17 cellular contexts compared by ENCODE assay signal in genomic region chr20:19823971-19824370, GRCh38.
DNase-seq lines count a peak whose midpoint lies in the region; ATAC-seq and TF ChIP-seq lines count a peak whose summit lies in the region.
"Had no signal": no experiment of that assay in that cellular context is flagged by ENCODE, and none has a peak within 500 bp of the region (broad histone marks: within the 10 kb centered on the region; RNA-seq: fewer than 3 reads in every experiment).

No MANE protein-coding gene starts in this region.

- H3K36me3 Mint-ChIP-seq in activated CD4-positive, alpha-beta T cell treated with anti-CD3 and anti-CD28 coated beads for 36 hours (ENCODE audit: low read depth): no peaks in the 10 kb centered on the region
- H3K36me3 Mint-ChIP-seq: activated CD4-positive, alpha-beta memory T cell treated with anti-CD3 and anti-CD28 coated beads for 36 hours; activated naive CD4-positive, alpha-beta T cell treated with anti-CD3 and anti-CD28 coated beads, Interleukin-2, amount 10 ng/mL, durations not matched to agents 7 days and 5 days; T-cell had no signal

- no peak overlapping the region for H4K12ac ChIP-seq in trophoblast cell (ENCODE audit: low read depth, low read length)

- no peak overlapping the region for H2AFZ ChIP-seq in Karpas-422 (ENCODE audit: low read length)
- no peak overlapping the region for H2AFZ ChIP-seq in trophoblast cell (ENCODE audit: insufficient read depth, low read length, poor library complexity)

- no peak overlapping the region for H2BK5ac ChIP-seq in trophoblast cell (ENCODE audit: low read depth, low read length, poor library complexity)

- H3K9me2 ChIP-seq in Karpas-422 (replicated peaks; ENCODE audit: insufficient read depth, low read length): no peaks in the 10 kb centered on the region

- H2BK12ac ChIP-seq in trophoblast cell (ENCODE audit: low read length): no peak overlapping the region

- H3K27me3 ChIP-seq in Karpas-422 (ENCODE audit: low read length) (no peaks in the 10 kb centered on the region), right cardiac atrium (ENCODE audit: control insufficient read depth, insufficient read depth) (no peaks in the 10 kb centered on the region), gastrocnemius medialis (no peaks in the 10 kb centered on the region), trophoblast cell (ENCODE audit: insufficient read depth, low read length) (no peaks in the 10 kb centered on the region)
- H3K27me3 ChIP-seq: ascending aorta, left lung had no signal

- 52% methylated on average over 10 of the region's 10 CpGs for WGBS in right cardiac atrium
- WGBS in trophoblast cell (ENCODE audit: extremely low coverage, insufficient coverage, insufficient read length): no CpG with 5 or more reads among the region's 10 CpGs

- no peaks in the 10 kb centered on the region for H3K27me3 Mint-ChIP-seq in activated CD4-positive, alpha-beta T cell treated with anti-CD3 and anti-CD28 coated beads for 36 hours
- H3K27me3 Mint-ChIP-seq: activated CD4-positive, alpha-beta memory T cell treated with anti-CD3 and anti-CD28 coated beads for 36 hours; activated naive CD4-positive, alpha-beta T cell treated with anti-CD3 and anti-CD28 coated beads, Interleukin-2, amount 10 ng/mL, durations not matched to agents 7 days and 5 days; T-cell had no signal

- peak overlapping the region; percentile 54 for H3K4me3 ChIP-seq in Karpas-422 (ENCODE audit: low read length)
- H3K4me3 ChIP-seq in astrocyte of the spinal cord (ENCODE audit: low read depth, low read length): no peak overlapping the region
- no peak overlapping the region for H3K4me3 ChIP-seq in right cardiac atrium (ENCODE audit: low read length)
- H3K4me3 ChIP-seq in gastrocnemius medialis: peak overlapping the region in 1 of 4 donors; percentile 5
- H3K4me3 ChIP-seq in trophoblast cell (ENCODE audit: low read depth, low read length): no peak overlapping the region
- H3K4me3 ChIP-seq: ascending aorta, left lung, skin epidermis had no signal

- H3K4ac ChIP-seq in trophoblast cell (ENCODE audit: low read depth, low read length): no peak overlapping the region

- peak overlapping the region; percentile 64 for H3K4me2 ChIP-seq in Karpas-422 (ENCODE audit: low read depth, low read length, poor library complexity, severe bottlenecking)
- no peak overlapping the region for H3K4me2 ChIP-seq in trophoblast cell (ENCODE audit: low read length)

- no peak overlapping the region for H2BK120ac ChIP-seq in trophoblast cell (ENCODE audit: insufficient read depth, low read length, poor library complexity)

- CTCF ChIA-PET in activated CD4-positive, alpha-beta T cell treated with anti-CD3 and anti-CD28 coated beads for 36 hours (lab: Charles Lee): no interaction called here

- ATAC-seq in right cardiac atrium: peak; percentile 64 to 92
- peak; percentile 56 to 72 for ATAC-seq in gastrocnemius medialis
- no peak for ATAC-seq in activated CD4-positive, alpha-beta T cell treated with anti-CD3 and anti-CD28 coated beads for 36 hours
- ATAC-seq: left lung, T-cell had no signal

- H3K27ac ChIP-seq in Karpas-422 (ENCODE audit: low read length) (peak overlapping the region; percentile 98), right cardiac atrium (ENCODE audit: low read length) (no peak overlapping the region), gastrocnemius medialis (peak overlapping the region; percentile 41 to 66 (median 60)), trophoblast cell (ENCODE audit: low read depth, low read length) (no peak overlapping the region)
- H3K27ac ChIP-seq: ascending aorta, left lung had no signal

- no peaks in the 10 kb centered on the region for H4K20me1 ChIP-seq in Karpas-422 (ENCODE audit: insufficient read depth, low read depth, low read length)

- H3K79me1 ChIP-seq in trophoblast cell (ENCODE audit: low read length): peaks cover 2% of the 10 kb centered on the region

- H3K27ac Mint-ChIP-seq in activated CD4-positive, alpha-beta T cell treated with anti-CD3 and anti-CD28 coated beads for 36 hours: no peak overlapping the region
- H3K27ac Mint-ChIP-seq: activated CD4-positive, alpha-beta memory T cell treated with anti-CD3 and anti-CD28 coated beads for 36 hours; activated naive CD4-positive, alpha-beta T cell treated with anti-CD3 and anti-CD28 coated beads, Interleukin-2, amount 10 ng/mL, durations not matched to agents 7 days and 5 days; endodermal cell; T-cell had no signal

- H4K8ac ChIP-seq in trophoblast cell (ENCODE audit: low read depth, low read length): no peak overlapping the region

- H4K91ac ChIP-seq in trophoblast cell (ENCODE audit: low read depth, low read length): no peak overlapping the region

- no peaks in the 10 kb centered on the region for H3K9me3 Mint-ChIP-seq in activated CD4-positive, alpha-beta T cell treated with anti-CD3 and anti-CD28 coated beads for 36 hours (ENCODE audit: low read depth)
- H3K9me3 Mint-ChIP-seq: activated naive CD4-positive, alpha-beta T cell treated with anti-CD3 and anti-CD28 coated beads, Interleukin-2, amount 10 ng/mL, durations not matched to agents 7 days and 5 days had no signal

- H3K4me3 Mint-ChIP-seq in activated CD4-positive, alpha-beta T cell treated with anti-CD3 and anti-CD28 coated beads for 36 hours: no peak overlapping the region
- H3K4me3 Mint-ChIP-seq: activated CD4-positive, alpha-beta memory T cell treated with anti-CD3 and anti-CD28 coated beads for 36 hours; activated naive CD4-positive, alpha-beta T cell treated with anti-CD3 and anti-CD28 coated beads, Interleukin-2, amount 10 ng/mL, durations not matched to agents 7 days and 5 days; endodermal cell; T-cell had no signal

- TF ChIP-seq POLR2A in gastrocnemius medialis (IDR thresholded peaks at IDR 0.05): peak in 1 of 2 donors; percentile 8

- in situ Hi-C loops in astrocyte of the spinal cord (cut with HindIII; ENCODE audit: low sequenced_read_pairs): loop anchor here (25.0 kb wide), 1 partner anchor 163 kb away; no protein-coding TSS in a partner anchor
- in situ Hi-C loops in gastrocnemius medialis (cut with MboI; ENCODE audit: low sequenced_read_pairs in 4 of 4): no loop called here

- no peak overlapping the region for H3K14ac ChIP-seq in trophoblast cell (ENCODE audit: low read length)

- POLR2A ChIA-PET in activated CD4-positive, alpha-beta T cell treated with anti-CD3 and anti-CD28 coated beads for 36 hours (lab: Charles Lee): no interaction called here

- H3K9me3 ChIP-seq in Karpas-422 (ENCODE audit: low read length) (no peaks in the 10 kb centered on the region), right cardiac atrium (ENCODE audit: control insufficient read depth, low read length) (no peaks in the 10 kb centered on the region), gastrocnemius medialis (no peaks in the 10 kb centered on the region), trophoblast cell (ENCODE audit: insufficient read depth, low read depth, low read length) (peaks cover 2% of the 10 kb centered on the region)
- H3K9me3 ChIP-seq: ascending aorta had no signal

- H3K36me3 ChIP-seq in Karpas-422 (ENCODE audit: insufficient read depth, low read length): no peaks in the 10 kb centered on the region
- no peaks in the 10 kb centered on the region for H3K36me3 ChIP-seq in gastrocnemius medialis
- H3K36me3 ChIP-seq in trophoblast cell (ENCODE audit: control insufficient read depth in 1 of 2, insufficient read depth in 2 of 2, low read length in 2 of 2): peaks cover 0 to 5% of the 10 kb centered on the region in 2 experiments
- H3K36me3 ChIP-seq: ascending aorta, left lung had no signal

- no peak overlapping the region for H3K18ac ChIP-seq in trophoblast cell (ENCODE audit: low read length)

- H3K4me1 Mint-ChIP-seq in activated CD4-positive, alpha-beta T cell treated with anti-CD3 and anti-CD28 coated beads for 36 hours: peaks cover 10% of the 10 kb centered on the region

- H3K4me1 ChIP-seq in Karpas-422 (ENCODE audit: low read length) (peaks cover 91% of the 10 kb centered on the region), right cardiac atrium (ENCODE audit: control insufficient read depth, insufficient read depth, low read length) (peaks cover 12% of the 10 kb centered on the region), gastrocnemius medialis (peaks cover 3 to 32% of the 10 kb centered on the region in 2 donors), trophoblast cell (ENCODE audit: control insufficient read depth in 1 of 2, insufficient read depth in 2 of 2, low read length in 2 of 2) (no peaks in the 10 kb centered on the region)
- H3K4me1 ChIP-seq: ascending aorta had no signal

- TF ChIP-seq CTCF in astrocyte of the spinal cord (IDR thresholded peaks at IDR 0.05; ENCODE audit: low read depth, low read length) (no peak), gastrocnemius medialis (IDR thresholded peaks at IDR 0.05 in 4 of 5, conservative IDR thresholded peaks at IDR 0.05 in 1 of 5) (no peak)

- H3K79me2 ChIP-seq in Karpas-422 (ENCODE audit: low read length) (no peaks in the 10 kb centered on the region), trophoblast cell (ENCODE audit: control insufficient read depth, insufficient read depth, low read length, poor library complexity) (no peaks in the 10 kb centered on the region)

- peak overlapping the region; percentile 61 for H3K9ac ChIP-seq in Karpas-422 (ENCODE audit: low read length)
- no peak overlapping the region for H3K9ac ChIP-seq in trophoblast cell (ENCODE audit: low read length)

- no peak overlapping the region for H2AK5ac ChIP-seq in trophoblast cell (ENCODE audit: low read length)

- peak; percentile 95 for DNase-seq in Karpas-422
- peak; percentile 13 for DNase-seq in astrocyte of the spinal cord (ENCODE audit: low read depth, low spot score)
- DNase-seq in right cardiac atrium: peak; percentile 37 to 62 (median 48)
- no peak for DNase-seq in gastrocnemius medialis
- DNase-seq in activated gamma-delta T cell (lab: John Stamatoyannopoulos, UW): no peak
- DNase-seq in trophoblast cell: no peak
- no peak for DNase-seq in activated CD4-positive, alpha-beta T cell treated with anti-CD3 and anti-CD28 coated beads for 36 hours
- DNase-seq: activated CD4-positive, alpha-beta memory T cell treated with anti-CD3 and anti-CD28 coated beads for 36 hours; activated naive CD4-positive, alpha-beta T cell treated with anti-CD3 and anti-CD28 coated beads, Interleukin-2, amount 10 ng/mL, durations not matched to agents 7 days and 5 days; activated T-cell treated with anti-CD3 and anti-CD28 coated beads, Interleukin-2, amount 50 U/mL, for 1 hour; endodermal cell; left lung; NCI-H345; stimulated activated CD8-positive, alpha-beta memory T cell treated with anti-CD3 and anti-CD28 coated beads, Interleukin-4, amount 100 ng/mL, for 48 hours; T-cell had no signal

- H3K23ac ChIP-seq in trophoblast cell (ENCODE audit: low read length): no peak overlapping the region

- intact Hi-C loops in right cardiac atrium (cut with DNase I) (no loop called here), gastrocnemius medialis (cut with DNase I; ENCODE audit: low total_unique reads) (loop anchor here (5.0 kb wide), 1 partner anchor 63 kb away; no protein-coding TSS in a partner anchor)
- intact Hi-C loops in activated CD4-positive, alpha-beta T cell treated with anti-CD3 and anti-CD28 coated beads for 36 hours (cut with DNase I, micrococcal nuclease): no loop called here

Comparison
In these comparisons a context has a peak if more than half of its experiments do, and no peak if none do; other contexts are left out.
1. DNase-seq: peak in Karpas-422 (single experiment), astrocyte of the spinal cord (single experiment) and right cardiac atrium (3 of 3); none in gastrocnemius medialis (0 of 2), activated gamma-delta T cell (single experiment), trophoblast cell (0 of 2) and activated CD4-positive, alpha-beta T cell treated with anti-CD3 and anti-CD28 coated beads for 36 hours (single experiment).
2. H3K27ac ChIP-seq: peak in Karpas-422 (single experiment) and gastrocnemius medialis (4 of 4); none in right cardiac atrium (single experiment) and trophoblast cell (single experiment).